In genomic region chr12:47747596-47748506, GRCh38 we compare ENCODE assay signal across 34 cellular contexts. TPM values are rescaled to one million over a fixed set of nuclear protein-coding genes. Genes with fewer than 3 reads are reported as not detected.
"Had no signal": no experiment of that assay in that cellular context is flagged by ENCODE, and none has a peak within 500 bp of the region (broad histone marks: within the 10 kb centered on the region; RNA-seq: fewer than 3 reads in every experiment).

No MANE protein-coding gene starts in this region.

- H3K4me2 ChIP-seq: smooth muscle cell had no signal

- H3K4me3 ChIP-seq: left ventricle myocardium inferior, lung, ovary, prostate gland, smooth muscle cell, suprapubic skin, tibial artery, upper lobe of right lung had no signal

- H3K36me3 Mint-ChIP-seq: activated naive CD4-positive, alpha-beta T cell treated with anti-CD3 and anti-CD28 coated beads, Interleukin-2, amount 50 U/mL, for 72 hours had no signal

- ATAC-seq: activated CD8-positive, alpha-beta T cell treated with anti-CD3 and anti-CD28 coated beads for 36 hours; activated naive CD4-positive, alpha-beta T cell treated with anti-CD3 and anti-CD28 coated beads, Interleukin-2, amount 50 U/mL, for 72 hours; activated T-cell treated with anti-CD3 and anti-CD28 coated beads, Interleukin-2, amount 50 U/mL, for 72 hours; upper lobe of right lung had no signal

- H3K9me3 ChIP-seq: left ventricle myocardium inferior, neutrophil, ovary, prostate gland, suprapubic skin, tibial artery, upper lobe of right lung had no signal

- H3K27ac Mint-ChIP-seq: activated CD8-positive, alpha-beta T cell treated with anti-CD3 and anti-CD28 coated beads for 36 hours; activated T-cell treated with anti-CD3 and anti-CD28 coated beads, Interleukin-2, amount 50 U/mL, for 72 hours; nephron had no signal

- H3K4me3 Mint-ChIP-seq: activated CD8-positive, alpha-beta T cell treated with anti-CD3 and anti-CD28 coated beads for 36 hours; activated T-cell treated with anti-CD3 and anti-CD28 coated beads, Interleukin-2, amount 50 U/mL, for 72 hours; nephron had no signal

- H3K36me3 ChIP-seq: ovary, prostate gland had no signal

- H3K27me3 Mint-ChIP-seq: activated CD8-positive, alpha-beta T cell treated with anti-CD3 and anti-CD28 coated beads for 36 hours had no signal

- H3K27ac ChIP-seq: left ventricle myocardium inferior, neutrophil, ovary, prostate gland, suprapubic skin, tibial artery, upper lobe of right lung had no signal

- DNase-seq: activated CD4-positive, alpha-beta T cell treated with anti-CD3 and anti-CD28 coated beads for 1 hour; activated CD4-positive, alpha-beta T cell treated with anti-CD3 and anti-CD28 coated beads, Interleukin-2, amount 50 U/mL, for 1 hour; activated CD8-positive, alpha-beta T cell treated with anti-CD3 and anti-CD28 coated beads for 36 hours; activated naive CD4-positive, alpha-beta T cell; activated T-cell treated with anti-CD3 and anti-CD28 coated beads for 4 hours; activated T-cell treated with anti-CD3 and anti-CD28 coated beads, Interleukin-2, amount 50 U/mL, for 72 hours; dermis blood vessel endothelial cell; effector CD4-positive, alpha-beta T cell; glutamatergic neuron; islet precursor cell; left ventricle myocardium inferior; mesendoderm; ovary; retina; stimulated activated CD4-positive, alpha-beta T cell treated with anti-CD3 and anti-CD28 coated beads, Interleukin-1b, Interleukin-23, amount 100 ng/mL, for 48 hours; stimulated activated CD4-positive, alpha-beta T cell treated with anti-CD3 and anti-CD28 coated beads, Interleukin-4, amount 100 ng/mL, for 4 hours; stimulated activated CD8-positive, alpha-beta memory T cell treated with anti-CD3 and anti-CD28 coated beads, Interleukin-4, amount 100 ng/mL, for 48 hours; stimulated activated naive CD4-positive, alpha-beta T cell; T-helper 2 cell; tibial artery; upper lobe of right lung had no signal

- H3K9me3 Mint-ChIP-seq: activated CD8-positive, alpha-beta T cell treated with anti-CD3 and anti-CD28 coated beads for 36 hours; activated naive CD4-positive, alpha-beta T cell treated with anti-CD3 and anti-CD28 coated beads, Interleukin-2, amount 50 U/mL, for 72 hours; activated T-cell treated with anti-CD3 and anti-CD28 coated beads, Interleukin-2, amount 50 U/mL, for 72 hours; nephron had no signal

- H3K27me3 ChIP-seq: neutrophil, ovary, suprapubic skin, tibial artery, upper lobe of right lung had no signal

- FAIRE-seq: colon, endometrium, frontal cortex had no signal

RNA-seq across cellular contexts. Expression of gene ENDOU, which starts 22.6 kb away (rescaled TPM):
- total RNA-seq: activated CD8-positive, alpha-beta T cell treated with anti-CD3 and anti-CD28 coated beads for 36 hours; activated naive CD4-positive, alpha-beta T cell treated with anti-CD3 and anti-CD28 coated beads, Interleukin-2, amount 50 U/mL, for 72 hours; dermis blood vessel endothelial cell; epithelial cell of proximal tubule; frontal cortex; mononuclear cell; myocyte had no signal
